Comparison of ENCODE assay signal across 10 cellular contexts in the genomic region with DNA sequence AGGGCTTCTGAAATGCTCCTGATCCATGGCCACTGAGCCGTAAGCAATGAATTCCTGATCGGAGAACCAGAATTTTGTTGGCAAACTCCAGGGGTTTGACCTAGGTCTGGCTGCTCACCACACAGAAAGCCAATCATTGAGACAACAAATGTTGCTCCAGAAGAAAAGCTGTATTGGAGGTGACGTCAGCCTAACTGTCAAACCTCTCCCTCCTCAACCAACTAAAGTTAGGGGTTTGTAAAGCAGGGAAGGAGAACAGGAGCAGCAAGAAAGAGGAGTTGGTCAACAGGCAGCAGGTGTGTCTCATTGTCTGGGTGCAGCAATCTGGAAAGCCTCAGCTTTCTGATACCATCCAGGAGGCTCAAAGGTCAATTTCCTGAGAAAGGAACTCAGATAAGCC.
"Had no signal": no experiment of that assay in that cellular context is flagged by ENCODE, and none has a peak within 500 bp of the region (broad histone marks: within the 10 kb centered on the region; RNA-seq: fewer than 3 reads in every experiment).

No MANE protein-coding gene starts in this region.

- H3K36me3 ChIP-seq: HAP-1 had no signal

- FAIRE-seq: H1, H54 had no signal

- H3K9ac ChIP-seq: GM23248 had no signal

- H3K4me3 ChIP-seq: GM23248, HAP-1 had no signal

- H3K27ac ChIP-seq: GM23248 had no signal

- H3K27ac Mint-ChIP-seq: H9, HFFc6 had no signal

- H3K4me1 ChIP-seq: HAP-1 had no signal

- DNase-seq: GM23248, GOT3, H7, H9, HCEC 1CT, HFFc6 had no signal

- H2AFZ ChIP-seq: GM23248 had no signal

- ATAC-seq: HCT116 had no signal

- H3K9me3 ChIP-seq: HAP-1 had no signal

- H3K4me3 Mint-ChIP-seq: H9, HFFc6 had no signal
